1 cellular context compared by ENCODE assay signal in the genomic region with DNA sequence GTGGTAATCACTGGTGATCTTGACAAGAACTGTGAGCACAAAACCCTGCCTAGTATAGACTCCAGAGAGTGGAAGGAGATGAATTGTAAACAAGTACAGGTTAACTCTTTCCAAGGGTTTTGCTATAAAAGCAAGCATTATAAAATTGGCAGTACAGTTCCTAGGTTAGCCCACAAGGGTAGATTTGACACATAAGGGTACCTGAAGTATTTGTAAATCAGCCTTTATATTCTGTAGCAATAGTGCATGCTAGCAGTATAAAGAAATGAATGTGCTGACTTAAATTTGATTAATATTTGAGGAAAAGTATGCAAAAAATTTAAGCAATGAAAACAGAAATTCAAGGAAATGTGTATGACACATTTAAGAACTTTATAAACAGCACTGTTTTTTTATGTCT.
TF ChIP-seq lines count a peak whose summit lies in the region.

No MANE protein-coding gene starts in this region.

TF ChIP-seq in K562, 482 proteins besides CTCF, POLR2A, EP300 and RAD21:
- TF ChIP-seq ZNF133 (CRISPR knock-in tag; IDR thresholded peaks at IDR 0.05) (no peak), NCOR1 (IDR thresholded peaks at IDR 0.05) (no peak), RBM15 (IDR thresholded peaks at IDR 0.05; ENCODE audit: insufficient read depth, low read length) (no peak), TBP (optimal IDR thresholded peaks at IDR 0.05; ENCODE audit: low read depth, low read length) (no peak), ZNF282 (CRISPR knock-in tag; IDR thresholded peaks at IDR 0.05) (no peak), TCFL5 (CRISPR knock-in tag; conservative IDR thresholded peaks at IDR 0.05) (no peak), ZNF3 (CRISPR knock-in tag; IDR thresholded peaks at IDR 0.05) (no peak), RUNX1 (IDR thresholded peaks at IDR 0.05; ENCODE audit: low read depth) (no peak), NCOA2 (IDR thresholded peaks at IDR 0.05; ENCODE audit: partially characterized antibody in 2 of 2) (no peak), PHB (CRISPR knock-in tag; IDR thresholded peaks at IDR 0.05) (no peak), ASH1L (IDR thresholded peaks at IDR 0.05; ENCODE audit: borderline replicate concordance, low read depth, partially characterized antibody) (no peak), KDM5B (IDR thresholded peaks at IDR 0.05; ENCODE audit: insufficient replicate concordance, low read depth, low read length) (no peak), CBX1 (IDR thresholded peaks at IDR 0.05; ENCODE audit: low read depth) (no peak), ZNF217 (CRISPR knock-in tag; IDR thresholded peaks at IDR 0.05) (no peak), TRIM28 (IDR thresholded peaks at IDR 0.05) (no peak)
- TF ChIP-seq, protein P1, sequence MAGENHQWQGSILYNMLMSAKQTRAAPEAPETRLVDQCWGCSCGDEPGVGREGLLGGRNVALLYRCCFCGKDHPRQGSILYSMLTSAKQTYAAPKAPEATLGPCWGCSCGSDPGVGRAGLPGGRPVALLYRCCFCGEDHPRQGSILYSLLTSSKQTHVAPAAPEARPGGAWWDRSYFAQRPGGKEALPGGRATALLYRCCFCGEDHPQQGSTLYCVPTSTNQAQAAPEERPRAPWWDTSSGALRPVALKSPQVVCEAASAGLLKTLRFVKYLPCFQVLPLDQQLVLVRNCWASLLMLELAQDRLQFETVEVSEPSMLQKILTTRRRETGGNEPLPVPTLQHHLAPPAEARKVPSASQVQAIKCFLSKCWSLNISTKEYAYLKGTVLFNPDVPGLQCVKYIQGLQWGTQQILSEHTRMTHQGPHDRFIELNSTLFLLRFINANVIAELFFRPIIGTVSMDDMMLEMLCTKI (IDR thresholded peaks at IDR 0.05; ENCODE audit: partially characterized antibody): no peak
- TF ChIP-seq, protein P2, sequence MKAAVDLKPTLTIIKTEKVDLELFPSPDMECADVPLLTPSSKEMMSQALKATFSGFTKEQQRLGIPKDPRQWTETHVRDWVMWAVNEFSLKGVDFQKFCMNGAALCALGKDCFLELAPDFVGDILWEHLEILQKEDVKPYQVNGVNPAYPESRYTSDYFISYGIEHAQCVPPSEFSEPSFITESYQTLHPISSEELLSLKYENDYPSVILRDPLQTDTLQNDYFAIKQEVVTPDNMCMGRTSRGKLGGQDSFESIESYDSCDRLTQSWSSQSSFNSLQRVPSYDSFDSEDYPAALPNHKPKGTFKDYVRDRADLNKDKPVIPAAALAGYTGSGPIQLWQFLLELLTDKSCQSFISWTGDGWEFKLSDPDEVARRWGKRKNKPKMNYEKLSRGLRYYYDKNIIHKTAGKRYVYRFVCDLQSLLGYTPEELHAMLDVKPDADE (conservative IDR thresholded peaks at IDR 0.05; ENCODE audit: control insufficient read depth, low read depth, low read length): no peak
- TF ChIP-seq, protein P3, sequence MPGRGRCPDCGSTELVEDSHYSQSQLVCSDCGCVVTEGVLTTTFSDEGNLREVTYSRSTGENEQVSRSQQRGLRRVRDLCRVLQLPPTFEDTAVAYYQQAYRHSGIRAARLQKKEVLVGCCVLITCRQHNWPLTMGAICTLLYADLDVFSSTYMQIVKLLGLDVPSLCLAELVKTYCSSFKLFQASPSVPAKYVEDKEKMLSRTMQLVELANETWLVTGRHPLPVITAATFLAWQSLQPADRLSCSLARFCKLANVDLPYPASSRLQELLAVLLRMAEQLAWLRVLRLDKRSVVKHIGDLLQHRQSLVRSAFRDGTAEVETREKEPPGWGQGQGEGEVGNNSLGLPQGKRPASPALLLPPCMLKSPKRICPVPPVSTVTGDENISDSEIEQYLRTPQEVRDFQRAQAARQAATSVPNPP (IDR thresholded peaks at IDR 0.05; ENCODE audit: borderline replicate concordance, insufficient read depth, insufficient read length): no peak
- TF ChIP-seq, protein P4, sequence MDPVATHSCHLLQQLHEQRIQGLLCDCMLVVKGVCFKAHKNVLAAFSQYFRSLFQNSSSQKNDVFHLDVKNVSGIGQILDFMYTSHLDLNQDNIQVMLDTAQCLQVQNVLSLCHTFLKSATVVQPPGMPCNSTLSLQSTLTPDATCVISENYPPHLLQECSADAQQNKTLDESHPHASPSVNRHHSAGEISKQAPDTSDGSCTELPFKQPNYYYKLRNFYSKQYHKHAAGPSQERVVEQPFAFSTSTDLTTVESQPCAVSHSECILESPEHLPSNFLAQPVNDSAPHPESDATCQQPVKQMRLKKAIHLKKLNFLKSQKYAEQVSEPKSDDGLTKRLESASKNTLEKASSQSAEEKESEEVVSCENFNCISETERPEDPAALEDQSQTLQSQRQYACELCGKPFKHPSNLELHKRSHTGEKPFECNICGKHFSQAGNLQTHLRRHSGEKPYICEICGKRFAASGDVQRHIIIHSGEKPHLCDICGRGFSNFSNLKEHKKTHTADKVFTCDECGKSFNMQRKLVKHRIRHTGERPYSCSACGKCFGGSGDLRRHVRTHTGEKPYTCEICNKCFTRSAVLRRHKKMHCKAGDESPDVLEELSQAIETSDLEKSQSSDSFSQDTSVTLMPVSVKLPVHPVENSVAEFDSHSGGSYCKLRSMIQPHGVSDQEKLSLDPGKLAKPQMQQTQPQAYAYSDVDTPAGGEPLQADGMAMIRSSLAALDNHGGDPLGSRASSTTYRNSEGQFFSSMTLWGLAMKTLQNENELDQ (CRISPR knock-in tag; IDR thresholded peaks at IDR 0.05; ENCODE audit: borderline replicate concordance): no peak
- TF ChIP-seq, protein P5, sequence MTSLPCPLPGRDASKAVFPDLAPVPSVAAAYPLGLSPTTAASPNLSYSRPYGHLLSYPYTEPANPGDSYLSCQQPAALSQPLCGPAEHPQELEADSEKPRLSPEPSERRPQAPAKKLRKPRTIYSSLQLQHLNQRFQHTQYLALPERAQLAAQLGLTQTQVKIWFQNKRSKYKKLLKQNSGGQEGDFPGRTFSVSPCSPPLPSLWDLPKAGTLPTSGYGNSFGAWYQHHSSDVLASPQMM (CRISPR knock-in tag; IDR thresholded peaks at IDR 0.05): no peak
